8 cellular contexts compared by ENCODE assay signal in genomic region chr19:18521692-18522123, GRCh38. TPM values are rescaled to one million over a fixed set of nuclear protein-coding genes. Genes with fewer than 3 reads are reported as not detected.
DNase-seq lines count a peak whose midpoint lies in the region; ATAC-seq and TF ChIP-seq lines count a peak whose summit lies in the region.

Gene ELL (minus strand): TSS chr19:18522070. CDS start chr19:18522055, 15 bp downstream.

- H3K27me3 ChIP-seq in endodermal cell (ENCODE audit: control insufficient read depth, insufficient read depth, low read length, poor library complexity, severe bottlenecking): no peaks in the 10 kb centered on the region

- peak within 1 kb of the TSS; percentile 96 for H3K9ac ChIP-seq in endodermal cell (ENCODE audit: extremely low read depth, low read length, poor library complexity, severe bottlenecking)

- H3K27ac ChIP-seq in endodermal cell (ENCODE audit: low read depth, low read length): peak within 1 kb of the TSS; percentile 82

- no peaks in the 10 kb centered on the region for H3K27me3 Mint-ChIP-seq in activated T-cell treated with anti-CD3 and anti-CD28 coated beads, Interleukin-2, amount 50 U/mL, for 24 hours
- peaks cover 1% of the 10 kb centered on the region for H3K27me3 Mint-ChIP-seq in endodermal cell (ENCODE audit: insufficient read depth)
- H3K27me3 Mint-ChIP-seq in natural killer cell treated with Interleukin-12 subunit alpha and Interleukin-12 subunit beta and Interleukin-15 and Interleukin-18, amount 100 ng/mL, for 72 hours: no peaks in the 10 kb centered on the region

- 0% methylated on average over 25 to 52 of the region's 52 CpGs for WGBS in endodermal cell (ENCODE audit: insufficient coverage in 1 of 2, insufficient read length in 1 of 2), 2 experiments

- peaks cover 19% of the 10 kb centered on the region for H3K4me1 Mint-ChIP-seq in activated T-cell treated with anti-CD3 and anti-CD28 coated beads, Interleukin-2, amount 50 U/mL, for 24 hours (ENCODE audit: low read depth)
- H3K4me1 Mint-ChIP-seq in endodermal cell: peaks cover 11% of the 10 kb centered on the region
- peaks cover 13 to 26% of the 10 kb centered on the region in 2 donors for H3K4me1 Mint-ChIP-seq in natural killer cell treated with Interleukin-12 subunit alpha and Interleukin-12 subunit beta and Interleukin-15 and Interleukin-18, amount 100 ng/mL, for 72 hours (ENCODE audit: low read depth in 2 of 2)

- H3K36me3 Mint-ChIP-seq in activated T-cell treated with anti-CD3 and anti-CD28 coated beads, Interleukin-2, amount 50 U/mL, for 24 hours (ENCODE audit: low read depth): peaks cover 7% of the 10 kb centered on the region
- H3K36me3 Mint-ChIP-seq in endodermal cell (ENCODE audit: low read depth): no peaks in the 10 kb centered on the region
- no peaks in the 10 kb centered on the region for H3K36me3 Mint-ChIP-seq in natural killer cell treated with Interleukin-12 subunit alpha and Interleukin-12 subunit beta and Interleukin-15 and Interleukin-18, amount 100 ng/mL, for 72 hours

- no peaks in the 10 kb centered on the region for H3K9me3 ChIP-seq in endodermal cell (ENCODE audit: control insufficient read depth, low read length)

- peak; percentile 83 for TF ChIP-seq POLR2A in NB4 (IDR thresholded peaks at IDR 0.05; ENCODE audit: extremely low read depth, insufficient read length)

- TF ChIP-seq CTCF in NB4 (IDR thresholded peaks at IDR 0.05; ENCODE audit: low read depth, low read length) (no peak), endodermal cell (conservative IDR thresholded peaks at IDR 0.05) (no peak)

- H3K4me3 ChIP-seq in NB4 (ENCODE audit: low read depth, low read length) (peak within 1 kb of the TSS; percentile 83), endodermal cell (ENCODE audit: low read length) (peak within 1 kb of the TSS; percentile 95)

- H3K27ac Mint-ChIP-seq in activated T-cell treated with anti-CD3 and anti-CD28 coated beads, Interleukin-2, amount 50 U/mL, for 24 hours: peak within 1 kb of the TSS; percentile 97
- peak within 1 kb of the TSS; percentile 94 for H3K27ac Mint-ChIP-seq in endodermal cell
- H3K27ac Mint-ChIP-seq in natural killer cell treated with Interleukin-12 subunit alpha and Interleukin-12 subunit beta and Interleukin-15 and Interleukin-18, amount 100 ng/mL, for 72 hours: peak within 1 kb of the TSS; percentile 69 to 97

- H3K36me3 ChIP-seq in endodermal cell (ENCODE audit: control insufficient read depth, insufficient read depth, low read length): no peaks in the 10 kb centered on the region

- H3K9me3 Mint-ChIP-seq in activated T-cell treated with anti-CD3 and anti-CD28 coated beads, Interleukin-2, amount 50 U/mL, for 24 hours: no peaks in the 10 kb centered on the region
- H3K9me3 Mint-ChIP-seq in endodermal cell: no peaks in the 10 kb centered on the region
- H3K9me3 Mint-ChIP-seq in natural killer cell treated with Interleukin-12 subunit alpha and Interleukin-12 subunit beta and Interleukin-15 and Interleukin-18, amount 100 ng/mL, for 72 hours: no peaks in the 10 kb centered on the region

- DNase-seq in activated T-cell treated with anti-CD3 and anti-CD28 coated beads, Interleukin-2, amount 50 U/mL, for 24 hours: no peak
- DNase-seq in activated T-cell treated with anti-CD3 and anti-CD28 coated beads for 4 hours: no peak
- no peak for DNase-seq in NB4 (ENCODE audit: low read depth)
- no peak for DNase-seq in endodermal cell
- DNase-seq in natural killer cell treated with Interleukin-12 subunit alpha and Interleukin-12 subunit beta and Interleukin-15 and Interleukin-18, amount 100 ng/mL, for 72 hours (ENCODE audit: low spot score): no peak
- no peak for DNase-seq in stimulated activated CD8-positive, alpha-beta memory T cell treated with anti-CD3 and anti-CD28 coated beads, Interleukin-4, amount 100 ng/mL, for 48 hours
- no peak for DNase-seq in HK-2 (ENCODE audit: unreplicated experiment)
- no peak for DNase-seq in medulla oblongata (ENCODE audit: extremely low spot score)

- peak within 1 kb of the TSS; percentile 82 for H3K4me3 Mint-ChIP-seq in activated T-cell treated with anti-CD3 and anti-CD28 coated beads, Interleukin-2, amount 50 U/mL, for 24 hours
- H3K4me3 Mint-ChIP-seq in endodermal cell: peak within 1 kb of the TSS; percentile 91
- H3K4me3 Mint-ChIP-seq in natural killer cell treated with Interleukin-12 subunit alpha and Interleukin-12 subunit beta and Interleukin-15 and Interleukin-18, amount 100 ng/mL, for 72 hours: peak within 1 kb of the TSS; percentile 89

- H3K4me1 ChIP-seq in endodermal cell (ENCODE audit: control insufficient read depth, insufficient read depth, low read length): no peaks in the 10 kb centered on the region

- ATAC-seq in natural killer cell treated with Interleukin-12 subunit alpha and Interleukin-12 subunit beta and Interleukin-15 and Interleukin-18, amount 100 ng/mL, for 72 hours: peak in 1 of 2 donors; percentile 14

RNA-seq across cellular contexts. Expression of gene ELL, which starts in this region (rescaled TPM):
- 10 to 100 TPM; 10.9 to 15.4 TPM for total RNA-seq in endodermal cell
- polyA plus RNA-seq in endodermal cell (2013, experiment 1 of 2): 7.1 TPM
- polyA plus RNA-seq in endodermal cell (2013, experiment 2 of 2): 6.6 TPM
- total RNA-seq in natural killer cell treated with Interleukin-12 subunit alpha and Interleukin-12 subunit beta and Interleukin-15 and Interleukin-18, amount 100 ng/mL, for 72 hours: 10 to 100 TPM; 52.3 to 75.2 TPM
